ENCODE assay signal across 20 cellular contexts in the genomic region with DNA sequence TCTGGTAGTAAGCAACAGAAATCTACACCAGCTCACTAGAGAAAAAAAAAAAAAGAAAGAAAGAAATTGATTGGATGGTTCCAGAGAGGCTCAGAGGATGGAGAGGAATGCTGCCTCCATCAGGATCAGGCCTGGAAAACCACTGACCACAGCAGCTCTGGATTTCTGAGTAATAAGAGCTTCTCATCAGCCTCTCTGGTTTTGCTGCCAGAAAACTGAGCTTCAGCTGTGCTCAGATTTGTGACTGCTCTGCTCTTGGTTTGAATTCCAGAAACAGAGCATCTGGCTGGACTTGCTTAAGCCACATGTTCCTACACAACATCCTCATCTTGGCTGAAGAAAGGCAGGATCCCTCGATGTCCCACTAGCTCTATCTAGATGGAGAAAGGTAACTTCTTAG. TPM values are rescaled to one million over a fixed set of nuclear protein-coding genes. Genes with fewer than 3 reads are reported as not detected.
"Had no signal": no experiment of that assay in that cellular context is flagged by ENCODE, and none has a peak within 500 bp of the region (broad histone marks: within the 10 kb centered on the region; RNA-seq: fewer than 3 reads in every experiment).

No MANE protein-coding gene starts in this region.

- FAIRE-seq: bronchial epithelial cell had no signal

- DNase-seq: activated CD4-positive, alpha-beta T cell treated with anti-CD3 and anti-CD28 coated beads for 1 hour; activated CD4-positive, alpha-beta T cell treated with anti-CD3 and anti-CD28 coated beads, Interleukin-2, amount 50 U/mL, for 48 hours; activated CD8-positive, alpha-beta memory T cell treated with anti-CD3 and anti-CD28 coated beads, Interleukin-2, amount 10 ng/mL, durations not matched to agents 7 days and 5 days; activated gamma-delta T cell treated with Interleukin-2 at 50 U/mL for 16 hours; activated naive CD8-positive, alpha-beta T cell treated with anti-CD3 and anti-CD28 coated beads for 36 hours; activated T-cell treated with anti-CD3 and anti-CD28 coated beads, Interleukin-2, amount 50 U/mL, for 4 hours; foreskin keratinocyte; head of caudate nucleus; mammary epithelial cell; nephron progenitor cell; sigmoid colon; stimulated activated CD4-positive, alpha-beta T cell treated with anti-CD3 and anti-CD28 coated beads, Interleukin-2, amount 100 ng/mL, for 48 hours; stimulated activated naive CD8-positive, alpha-beta T cell treated with anti-CD3 and anti-CD28 coated beads, Interleukin-15, Interleukin-2, amounts not matched to agents 100 U/mL and 50 U/mL, for 24 hours; T-helper 9 cell; testis had no signal

- H3K27ac ChIP-seq: foreskin keratinocyte, sigmoid colon, testis had no signal

- H3K9me3 ChIP-seq: testis had no signal

- H3K4me3 Mint-ChIP-seq: activated CD8-positive, alpha-beta memory T cell treated with anti-CD3 and anti-CD28 coated beads, Interleukin-2, amount 10 ng/mL, durations not matched to agents 7 days and 5 days; activated naive CD8-positive, alpha-beta T cell treated with anti-CD3 and anti-CD28 coated beads for 36 hours; activated T-cell treated with anti-CD3 and anti-CD28 coated beads, Interleukin-2, amount 50 U/mL, for 4 hours; nephron progenitor cell had no signal

- H3K27ac Mint-ChIP-seq: activated CD8-positive, alpha-beta memory T cell treated with anti-CD3 and anti-CD28 coated beads, Interleukin-2, amount 10 ng/mL, durations not matched to agents 7 days and 5 days; activated naive CD8-positive, alpha-beta T cell treated with anti-CD3 and anti-CD28 coated beads for 36 hours had no signal

- H3K36me3 Mint-ChIP-seq: activated CD8-positive, alpha-beta memory T cell treated with anti-CD3 and anti-CD28 coated beads, Interleukin-2, amount 10 ng/mL, durations not matched to agents 7 days and 5 days; activated naive CD8-positive, alpha-beta T cell treated with anti-CD3 and anti-CD28 coated beads for 36 hours had no signal

- H3K27me3 ChIP-seq: sigmoid colon, testis had no signal

- H3K9me3 Mint-ChIP-seq: activated naive CD8-positive, alpha-beta T cell treated with anti-CD3 and anti-CD28 coated beads for 36 hours; activated T-cell treated with anti-CD3 and anti-CD28 coated beads, Interleukin-2, amount 50 U/mL, for 4 hours; nephron progenitor cell had no signal

- H3K36me3 ChIP-seq: sigmoid colon had no signal

- ATAC-seq: activated CD8-positive, alpha-beta memory T cell treated with anti-CD3 and anti-CD28 coated beads, Interleukin-2, amount 10 ng/mL, durations not matched to agents 7 days and 5 days; activated T-cell treated with anti-CD3 and anti-CD28 coated beads, Interleukin-2, amount 50 U/mL, for 4 hours; foreskin keratinocyte; stimulated activated naive CD8-positive, alpha-beta T cell treated with anti-CD3 and anti-CD28 coated beads, Interleukin-15, Interleukin-2, amounts not matched to agents 100 U/mL and 50 U/mL, for 24 hours had no signal

- H3K4me1 ChIP-seq: foreskin keratinocyte, sigmoid colon, testis had no signal

- H3K4me1 Mint-ChIP-seq: activated CD8-positive, alpha-beta memory T cell treated with anti-CD3 and anti-CD28 coated beads, Interleukin-2, amount 10 ng/mL, durations not matched to agents 7 days and 5 days; activated naive CD8-positive, alpha-beta T cell treated with anti-CD3 and anti-CD28 coated beads for 36 hours had no signal

- H3K4me3 ChIP-seq: sigmoid colon, testis had no signal

RNA-seq across cellular contexts. Expression of a gene that starts 25.9 kb away (rescaled TPM):
- total RNA-seq: activated CD8-positive, alpha-beta memory T cell treated with anti-CD3 and anti-CD28 coated beads, Interleukin-2, amount 10 ng/mL, durations not matched to agents 7 days and 5 days; activated naive CD8-positive, alpha-beta T cell treated with anti-CD3 and anti-CD28 coated beads for 36 hours; activated T-cell treated with anti-CD3 and anti-CD28 coated beads, Interleukin-2, amount 50 U/mL, for 4 hours; bronchial epithelial cell; chondrocyte; dermis microvascular lymphatic vessel endothelial cell; foreskin keratinocyte; mammary epithelial cell; pulmonary artery endothelial cell; urinary bladder had no signal
